7 cellular contexts compared by ENCODE assay signal in the genomic region with DNA sequence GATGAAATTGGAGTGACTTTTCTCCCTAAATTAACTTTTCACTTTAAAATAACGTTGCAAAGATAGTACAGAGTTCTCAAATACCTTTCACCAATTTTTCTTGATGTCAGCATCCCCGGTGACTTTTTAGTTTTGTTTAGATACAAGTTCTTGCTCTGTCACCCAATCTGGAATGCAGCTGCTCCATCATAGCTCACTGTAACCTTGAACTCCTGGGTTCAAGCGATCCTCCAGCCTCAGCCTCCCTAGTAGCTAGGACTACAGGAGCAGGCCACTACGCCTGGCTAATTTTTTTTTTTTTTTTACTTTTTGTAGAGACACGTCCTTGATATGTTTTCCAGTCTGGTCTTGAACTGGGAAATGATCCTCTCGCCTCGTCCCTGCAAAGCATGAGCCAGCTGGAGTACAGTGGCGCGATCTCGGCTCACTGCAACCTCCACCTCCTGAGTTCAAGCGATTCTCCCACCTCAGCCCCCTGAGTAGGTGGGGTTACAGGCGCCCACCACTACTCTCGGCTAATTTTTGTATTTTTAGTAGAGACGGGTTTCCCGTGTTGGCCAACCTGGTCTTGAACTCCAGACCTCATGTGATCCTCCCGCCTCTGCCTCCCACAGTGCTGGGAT. TPM values are rescaled to one million over a fixed set of nuclear protein-coding genes. Genes with fewer than 3 reads are reported as not detected.
DNase-seq lines count a peak whose midpoint lies in the region; ATAC-seq and TF ChIP-seq lines count a peak whose summit lies in the region.

No MANE protein-coding gene starts in this region.

- H4K20me1 ChIP-seq in H9 (ENCODE audit: control insufficient read depth, insufficient read depth, insufficient read length) = no peaks in the 10 kb centered on the region

- H2BK12ac ChIP-seq in H9 (ENCODE audit: insufficient read length, low read depth, low read length) = no peak overlapping the region

- no peak overlapping the region for H3K18ac ChIP-seq in H9 (ENCODE audit: insufficient read length, low read depth, low read length)

- H3K14ac ChIP-seq in H9 (ENCODE audit: insufficient read depth, low read length) = no peak overlapping the region

- no peaks in the 10 kb centered on the region for H3K27me3 Mint-ChIP-seq in H9 (ENCODE audit: low read depth)
- no peaks in the 10 kb centered on the region for H3K27me3 Mint-ChIP-seq in progenitor cell of endocrine pancreas

- H3K56ac ChIP-seq in H9 (ENCODE audit: insufficient read length, low read depth, low read length) = no peak overlapping the region

- peaks cover 2% of the 10 kb centered on the region; the same call in 1 of the 2 replicates for H3K36me3 ChIP-seq in SJCRH30

- peaks cover 8% of the 10 kb centered on the region for H3K23me2 ChIP-seq in H9 (ENCODE audit: insufficient read length, low read depth, low read length, poor library complexity, severe bottlenecking)

- H3K36me3 Mint-ChIP-seq in H9 (ENCODE audit: insufficient read depth in 1 of 3, low read depth in 3 of 3) = peaks cover 8 to 15% (median 9%) of the 10 kb centered on the region in 3 experiments; a peak in 6 of 7 replicates
- peaks cover 17% of the 10 kb centered on the region for H3K36me3 Mint-ChIP-seq in progenitor cell of endocrine pancreas (ENCODE audit: insufficient read depth)

- no peak overlapping the region for H4K5ac ChIP-seq in H9 (ENCODE audit: insufficient read length, low read depth, low read length)

- H3K4me2 ChIP-seq in H9 (ENCODE audit: insufficient read depth, insufficient read length, low read length) = peak overlapping the region; percentile 73

- H3T11ph ChIP-seq in H9 (ENCODE audit: low read length) = no peak overlapping the region

- no peak overlapping the region for H2BK15ac ChIP-seq in H9 (ENCODE audit: low read depth, low read length)

- H3K23ac ChIP-seq in H9 (ENCODE audit: insufficient read length, low read depth, low read length) = no peak overlapping the region

- peak overlapping the region; percentile 96 to 98 for H3K4me3 Mint-ChIP-seq in H9
- peak overlapping the region; percentile 95 for H3K4me3 Mint-ChIP-seq in progenitor cell of endocrine pancreas (ENCODE audit: low read depth)

- peak overlapping the region in 2 of 3 experiments; percentile 100; a peak in 5 of 7 replicates for H3K27ac Mint-ChIP-seq in H9
- peak overlapping the region; percentile 100 for H3K27ac Mint-ChIP-seq in progenitor cell of endocrine pancreas

- no peak overlapping the region for H2AK5ac ChIP-seq in H9 (ENCODE audit: insufficient read length, low read length)

- no peak for TF ChIP-seq CTCF in H9 (conservative IDR thresholded peaks at IDR 0.05)
- no peak for TF ChIP-seq CTCF in epithelial cell of proximal tubule (conservative IDR thresholded peaks at IDR 0.05; ENCODE audit: low read depth, low read length)
- TF ChIP-seq CTCF in progenitor cell of endocrine pancreas (IDR thresholded peaks at IDR 0.05; ENCODE audit: unreplicated experiment) = no peak

- H2BK120ac ChIP-seq in H9 (ENCODE audit: low read depth, low read length, poor library complexity, severe bottlenecking) = no peak overlapping the region

- H3K4me3 ChIP-seq in SJCRH30 (peak overlapping the region; percentile 83), epithelial cell of proximal tubule (ENCODE audit: low read depth, low read length) (peak overlapping the region; percentile 85)

- no peak overlapping the region for H2BK5ac ChIP-seq in H9 (ENCODE audit: insufficient read length, low read length)

- H3K27ac ChIP-seq in H9 (ENCODE audit: insufficient read length, low read depth, low read length) (peak overlapping the region; percentile 72), SJCRH30 (peak overlapping the region; percentile 91)

- peaks cover 4% of the 10 kb centered on the region for H3K79me1 ChIP-seq in H9 (ENCODE audit: insufficient read depth, low read depth, low read length, poor library complexity, severe bottlenecking)

- peaks cover 5 to 8% of the 10 kb centered on the region in 2 experiments for H3K4me1 Mint-ChIP-seq in H9
- H3K4me1 Mint-ChIP-seq in progenitor cell of endocrine pancreas (ENCODE audit: low read depth) = peaks cover 26% of the 10 kb centered on the region

- H3K9me3 Mint-ChIP-seq in H9 = peaks cover 0 to 2% of the 10 kb centered on the region in 2 experiments; a peak in 1 of 5 replicates
- no peaks in the 10 kb centered on the region for H3K9me3 Mint-ChIP-seq in progenitor cell of endocrine pancreas (ENCODE audit: low read depth)

- no peak overlapping the region for H4K91ac ChIP-seq in H9 (ENCODE audit: insufficient read length, low read depth, low read length)

- H3K4me1 ChIP-seq in H9 (ENCODE audit: insufficient read depth, low read length) (no peaks in the 10 kb centered on the region; the same call in none of the 2 replicates), SJCRH30 (no peaks in the 10 kb centered on the region)

- ATAC-seq in HG03432 (IDR thresholded peaks at IDR 0.05; ENCODE audit: unreplicated experiment) (no peak), GM18868 (IDR thresholded peaks at IDR 0.05; ENCODE audit: unreplicated experiment) (no peak)

- H3K79me2 ChIP-seq in H9 (ENCODE audit: insufficient read depth, low read length) = no peaks in the 10 kb centered on the region; the same call in 1 of the 2 replicates

- DNase-seq in H9 (no peak), SJCRH30 (peak in 1 of 2 experiments; percentile 38), epithelial cell of proximal tubule (ENCODE audit: low read depth) (no peak), progenitor cell of endocrine pancreas (ENCODE audit: low spot score, unreplicated experiment) (no peak), medulla oblongata (ENCODE audit: extremely low spot score) (no peak)

- no peak overlapping the region for H2AFZ ChIP-seq in H9 (ENCODE audit: low read length)

- H3K9me3 ChIP-seq in H9 (ENCODE audit: control insufficient read depth, low read depth, low read length) = no peaks in the 10 kb centered on the region
- H3K9me3 ChIP-seq in SJCRH30 (replicated peaks) = no peaks in the 10 kb centered on the region

- no peak overlapping the region for H2BK20ac ChIP-seq in H9 (ENCODE audit: low read depth, low read length, poor library complexity, severe bottlenecking)

- peak overlapping the region; percentile 89 for H3K9ac ChIP-seq in H9 (ENCODE audit: extremely low read depth, insufficient read length, low read length)

- H4K8ac ChIP-seq in H9 (replicated peaks; ENCODE audit: insufficient read length, low read depth, low read length) = no peak overlapping the region

- H3K4ac ChIP-seq in H9 (ENCODE audit: low read depth, low read length) = no peak overlapping the region

- no peaks in the 10 kb centered on the region for H3K27me3 ChIP-seq in H9 (ENCODE audit: insufficient read depth, low read length)
- no peaks in the 10 kb centered on the region for H3K27me3 ChIP-seq in SJCRH30

- no CpG with 5 or more reads among the region's 16 CpGs for WGBS in H9 (ENCODE audit: extremely low coverage, insufficient read length, low lambda C conversion rate)

RNA-seq across cellular contexts. Expression of a gene that starts 0.7 kb away (rescaled TPM):
- total RNA-seq in H9 (2021) (7.4 and 9.4 TPM in 2 replicates), epithelial cell of proximal tubule (5.4 and 7.0 TPM in 2 replicates), progenitor cell of endocrine pancreas (15.3 and 16.7 TPM in 2 replicates)
- total RNA-seq in SJCRH30 (2014; rRNA removed; shearing (Covaris generic)) = 10.1 and 16.4 TPM in 2 replicates

RNA-seq across cellular contexts. Expression of a gene that starts 0.9 kb away (rescaled TPM):
- total RNA-seq in H9 (2021) (1.6 and 1.7 TPM in 2 replicates), epithelial cell of proximal tubule (0.92 and 1.8 TPM in 2 replicates), progenitor cell of endocrine pancreas (4.2 and 4.4 TPM in 2 replicates)
- total RNA-seq in SJCRH30 (2014; rRNA removed; shearing (Covaris generic)) = 3.4 TPM in 2 replicates

RNA-seq across cellular contexts. Expression of a gene that starts 35.2 kb away (rescaled TPM):
- total RNA-seq in H9 (2021) = not detected in 2 replicates
- total RNA-seq in SJCRH30 (2014; rRNA removed; shearing (Covaris generic)) = not detected in 2 replicates
- not detected in 2 replicates for total RNA-seq in epithelial cell of proximal tubule
- not detected in 2 replicates for total RNA-seq in progenitor cell of endocrine pancreas
